16 cellular contexts compared by ENCODE assay signal in genomic region chr7:136528329-136528728, GRCh38.
DNase-seq lines count a peak whose midpoint lies in the region; TF ChIP-seq lines count a peak whose summit lies in the region.
"Had no signal": no experiment of that assay in that cellular context is flagged by ENCODE, and none has a peak within 500 bp of the region (broad histone marks: within the 10 kb centered on the region; RNA-seq: fewer than 3 reads in every experiment).

No MANE protein-coding gene starts in this region.

- no peaks in the 10 kb centered on the region for H3K79me1 ChIP-seq in mesendoderm (ENCODE audit: low read length)

- peaks cover 23% of the 10 kb centered on the region for H3K4me1 ChIP-seq in BE2C
- peaks cover 11% of the 10 kb centered on the region for H3K4me1 ChIP-seq in mammary epithelial cell (ENCODE audit: insufficient read depth, low read length)
- no peaks in the 10 kb centered on the region for H3K4me1 ChIP-seq in mesendoderm (ENCODE audit: control insufficient read depth, low read depth, low read length)
- H3K4me1 ChIP-seq: parathyroid adenoma, stomach had no signal

- H4K5ac ChIP-seq in mesendoderm (ENCODE audit: low read length): no peak overlapping the region

- no peaks in the 10 kb centered on the region for H3K36me3 Mint-ChIP-seq in nephron progenitor cell (ENCODE audit: low read depth)
- H3K36me3 Mint-ChIP-seq: CD4-positive, alpha-beta memory T cell had no signal

- H3K27ac ChIP-seq in mammary epithelial cell (ENCODE audit: insufficient read depth, low read depth, low read length) (no peak overlapping the region), mesendoderm (ENCODE audit: low read depth, low read length) (no peak overlapping the region)
- H3K27ac ChIP-seq: parathyroid adenoma, stomach had no signal

- no peaks in the 10 kb centered on the region for H3K9me3 Mint-ChIP-seq in nephron progenitor cell

- BruUV-seq in mammary epithelial cell (replicated peaks; lab: Mats Ljungman, UMichigan): no TSS peak

- H2BK5ac ChIP-seq in mesendoderm (ENCODE audit: low read length): no peak overlapping the region

- H3K4me3 ChIP-seq in BE2C (ENCODE audit: low read depth, low read length): no peak overlapping the region
- no peak overlapping the region for H3K4me3 ChIP-seq in mammary epithelial cell (replicated peaks in 1 of 3; ENCODE audit: insufficient read depth in 1 of 3, low read depth in 2 of 3, low read length in 3 of 3)
- H3K4me3 ChIP-seq in mesendoderm (ENCODE audit: low read length): no peak overlapping the region
- H3K4me3 ChIP-seq: stomach had no signal

- H3K4me1 Mint-ChIP-seq in nephron progenitor cell: no peaks in the 10 kb centered on the region
- H3K4me1 Mint-ChIP-seq: CD4-positive, alpha-beta memory T cell had no signal

- TF ChIP-seq CTCF in BE2C (IDR thresholded peaks at IDR 0.05; ENCODE audit: low read depth, low read length) (no peak), mammary epithelial cell (conservative IDR thresholded peaks at IDR 0.05 in 1 of 2, IDR thresholded peaks at IDR 0.05 in 1 of 2; ENCODE audit: extremely low read depth in 1 of 2, insufficient read depth in 1 of 2, low read depth in 1 of 2, low read length in 2 of 2) (no peak), GM13976 (IDR thresholded peaks at IDR 0.05; ENCODE audit: borderline replicate concordance, control extremely low read depth, extremely low read depth, insufficient read depth, missing control alignments) (no peak), nephron progenitor cell (IDR thresholded peaks at IDR 0.05) (no peak)

- no peak overlapping the region for H3K56ac ChIP-seq in mesendoderm (ENCODE audit: low read length)

- no peak overlapping the region for H2AK5ac ChIP-seq in mesendoderm (ENCODE audit: low read length)

- DNase-seq in BE2C (peak; percentile 21), M059J (ENCODE audit: low read depth) (peak; percentile 89), mammary epithelial cell (peak; percentile 26), mesendoderm (peak; percentile 48), NOMO-1 treated with dmso at 0.1 percent for 144 hours (lab: John Stamatoyannopoulos, UW; ENCODE audit: unreplicated experiment) (no peak), GM13976 (ENCODE audit: low spot score) (no peak), nephron progenitor cell (no peak)
- no peak for DNase-seq in central memory CD4-positive, alpha-beta T cell
- DNase-seq: activated CD8-positive, alpha-beta memory T cell treated with anti-CD3 and anti-CD28 coated beads for 24 hours; anterior cingulate cortex; CD4-positive, alpha-beta memory T cell; NCI-H1048; stimulated activated CD4-positive, alpha-beta T cell treated with anti-CD3 and anti-CD28 coated beads, Interleukin-4, amount 100 ng/mL, for 24 hours; stomach had no signal

- H2BK120ac ChIP-seq in mesendoderm (ENCODE audit: low read depth, low read length): no peak overlapping the region

- no peaks in the 10 kb centered on the region for H3K79me2 ChIP-seq in mammary epithelial cell (ENCODE audit: insufficient read depth, low read length)
- no peaks in the 10 kb centered on the region for H3K79me2 ChIP-seq in mesendoderm (ENCODE audit: control insufficient read depth, insufficient read depth, low read length)
- H3K79me2 ChIP-seq: parathyroid adenoma had no signal

- no peak overlapping the region for H3K23ac ChIP-seq in mesendoderm (ENCODE audit: low read length)

- H3K4me2 ChIP-seq in mammary epithelial cell (ENCODE audit: insufficient read depth, low read depth, low read length): no peak overlapping the region
- H3K4me2 ChIP-seq in mesendoderm (ENCODE audit: low read length): no peak overlapping the region

- no peak overlapping the region for H3K9ac ChIP-seq in mammary epithelial cell (ENCODE audit: insufficient read depth, low read length)
- H3K9ac ChIP-seq in mesendoderm (ENCODE audit: low read length): no peak overlapping the region
- H3K9ac ChIP-seq: parathyroid adenoma had no signal

- no peak overlapping the region for H4K8ac ChIP-seq in mesendoderm (ENCODE audit: low read depth, low read length)

- H3K27me3 ChIP-seq in BE2C: no peaks in the 10 kb centered on the region
- no peaks in the 10 kb centered on the region for H3K27me3 ChIP-seq in mammary epithelial cell (ENCODE audit: insufficient read depth, low read length)
- H3K27me3 ChIP-seq in mesendoderm (ENCODE audit: insufficient read depth, low read length, poor library complexity): no peaks in the 10 kb centered on the region
- H3K27me3 ChIP-seq: stomach had no signal

- 50% methylated on average over 2 of the region's 2 CpGs for WGBS in mammary epithelial cell (ENCODE audit: low coverage, missing lambda C conversion rate)
- WGBS in mesendoderm (ENCODE audit: extremely low coverage, insufficient coverage, low lambda C conversion rate): no CpG with 5 or more reads among the region's 2 CpGs

- dilution Hi-C loops in mammary epithelial cell (cut with HindIII; ENCODE audit: low sequenced_read_pairs): no loop called here

- no peaks in the 10 kb centered on the region for H4K20me1 ChIP-seq in mammary epithelial cell (ENCODE audit: insufficient read depth, low read length)

- no peak overlapping the region for H3K4me3 Mint-ChIP-seq in nephron progenitor cell
- H3K4me3 Mint-ChIP-seq: CD4-positive, alpha-beta memory T cell; T-helper 1 cell treated with Interleukin-12 subunit alpha and Interleukin-12 subunit beta and Interleukin-4 antibody, amounts not matched to agents 30 μg/mL and 1 μg/mL, for 36 hours had no signal

- H3K36me3 ChIP-seq in BE2C (no peaks in the 10 kb centered on the region), mammary epithelial cell (ENCODE audit: insufficient read depth, low read length) (no peaks in the 10 kb centered on the region), mesendoderm (ENCODE audit: control insufficient read depth, insufficient read depth, low read length) (no peaks in the 10 kb centered on the region)
- H3K36me3 ChIP-seq: stomach had no signal

- intact Hi-C loops in mammary epithelial cell (cut with micrococcal nuclease): no loop called here

- H2BK15ac ChIP-seq in mesendoderm (replicated peaks; ENCODE audit: low read depth): no peak overlapping the region

- H3K18ac ChIP-seq in mesendoderm (ENCODE audit: low read length): no peak overlapping the region

- CTCF ChIA-PET in mammary epithelial cell (lab: Charles Lee; ENCODE audit: low non-redundant PET): interaction anchor here (0.5 kb wide), 1 partner anchor 346 kb away, joined by 11 read pairs; no protein-coding TSS in a partner anchor

- no peak overlapping the region for H2AFZ ChIP-seq in mammary epithelial cell (ENCODE audit: low read depth, low read length)
- H2AFZ ChIP-seq: parathyroid adenoma had no signal

- H3K9me3 ChIP-seq in BE2C (no peaks in the 10 kb centered on the region; the same call in 1 of the 2 replicates), mammary epithelial cell (replicated peaks; ENCODE audit: insufficient read depth, low read length) (peaks cover 3% of the 10 kb centered on the region)

- H3K27me3 Mint-ChIP-seq in nephron progenitor cell (ENCODE audit: low read depth, poor library complexity): no peaks in the 10 kb centered on the region
- H3K27me3 Mint-ChIP-seq: CD4-positive, alpha-beta memory T cell had no signal

- in situ Hi-C loops in mammary epithelial cell (cut with MboI; ENCODE audit: low sequenced_read_pairs in 2 of 2) (no loop called here), GM13976 (cut with MboI; ENCODE audit: low sequenced_read_pairs, unreplicated experiment) (no loop called here)

- no peak overlapping the region for H3K4ac ChIP-seq in mesendoderm (ENCODE audit: low read depth, low read length)

- H3K27ac Mint-ChIP-seq in nephron progenitor cell: no peak overlapping the region
- H3K27ac Mint-ChIP-seq: CD4-positive, alpha-beta memory T cell; T-helper 1 cell treated with Interleukin-12 subunit alpha and Interleukin-12 subunit beta and Interleukin-4 antibody, amounts not matched to agents 30 μg/mL and 1 μg/mL, for 36 hours had no signal

Comparison
In these comparisons a context has a peak if more than half of its experiments do, and no peak if none do; other contexts are left out.
1. DNase-seq: peak in BE2C (single experiment), M059J (single experiment), mammary epithelial cell (single experiment) and mesendoderm (single experiment); none in NOMO-1 treated with dmso at 0.1 percent for 144 hours (single experiment), GM13976 (single experiment), central memory CD4-positive, alpha-beta T cell (single experiment) and nephron progenitor cell (single experiment).